8 cellular contexts compared by ENCODE assay signal in the genomic region with DNA sequence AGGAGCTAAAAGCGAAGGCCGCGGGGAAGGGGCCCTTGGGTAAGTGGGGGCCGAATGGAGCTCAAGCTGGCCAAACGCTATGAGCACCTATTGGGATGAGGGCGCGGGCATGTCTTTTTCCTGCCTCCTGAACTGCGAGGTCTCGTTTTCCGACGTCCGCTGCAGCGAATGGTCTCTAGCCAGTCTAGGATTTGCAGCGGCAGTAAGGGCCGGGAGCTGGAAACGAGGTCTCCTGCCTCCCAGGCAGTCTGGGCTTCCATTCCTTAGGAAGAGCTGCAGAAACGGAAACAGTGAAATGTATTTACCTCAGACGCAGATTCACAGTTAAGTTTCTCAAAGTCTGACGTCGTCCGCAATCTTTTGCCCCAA. TPM values are rescaled to one million over a fixed set of nuclear protein-coding genes. Genes with fewer than 3 reads are reported as not detected.
DNase-seq lines count a peak whose midpoint lies in the region; ATAC-seq, FAIRE-seq and TF ChIP-seq lines count a peak whose summit lies in the region.

No MANE protein-coding gene starts in this region.

- peak overlapping the region; percentile 92 for H3K4me3 ChIP-seq in BLaER1
- peak overlapping the region; percentile 94 to 100 for H3K4me3 ChIP-seq in kidney (ENCODE audit: low read length in 2 of 2)

- peaks cover 44% of the 10 kb centered on the region for H3K4me1 ChIP-seq in BLaER1
- H3K4me1 ChIP-seq in kidney (ENCODE audit: control insufficient read depth in 1 of 2, insufficient read depth in 1 of 2, low read depth in 1 of 2, low read length in 2 of 2): peaks cover 5 to 10% of the 10 kb centered on the region in 2 donors

- H3K9me3 ChIP-seq in BLaER1 (no peaks in the 10 kb centered on the region), kidney (ENCODE audit: control insufficient read depth in 1 of 2, low read length in 2 of 2) (no peaks in the 10 kb centered on the region)

- DNase-seq in kidney (peak; percentile 66), substantia nigra (lab: John Stamatoyannopoulos, UW) (no peak), iPS-NIHi7 (ENCODE audit: extremely low spot score) (no peak)
- DNase-seq in stimulated activated naive CD4-positive, alpha-beta T cell treated with Interleukin-2 at 50 U/mL for 16 hours (lab: John Stamatoyannopoulos, UW): no peak

- intact Hi-C loops in kidney (cut with DNase I): no loop called here

- no peak for TF ChIP-seq CTCF in kidney (IDR thresholded peaks at IDR 0.05; ENCODE audit: borderline replicate concordance, extremely low read depth, insufficient read depth)

- FAIRE-seq in kidney (lab: Jason Lieb, UNC): no peak

- peaks cover 35% of the 10 kb centered on the region for H3K36me3 ChIP-seq in BLaER1
- peaks cover 4 to 12% of the 10 kb centered on the region in 2 donors for H3K36me3 ChIP-seq in kidney (ENCODE audit: control insufficient read depth in 1 of 2, insufficient read depth in 2 of 2, low read length in 2 of 2)

- ATAC-seq in HG03045 (IDR thresholded peaks at IDR 0.05; ENCODE audit: unreplicated experiment): peak; percentile 6
- ATAC-seq in GM21515 (IDR thresholded peaks at IDR 0.05; ENCODE audit: unreplicated experiment): no peak

- peak overlapping the region; percentile 85 for H3K4me2 ChIP-seq in BLaER1

- H3K27me3 ChIP-seq in BLaER1: no peaks in the 10 kb centered on the region

- peak overlapping the region; percentile 92 for H3K9ac ChIP-seq in BLaER1
- peak overlapping the region; percentile 67 to 86 for H3K9ac ChIP-seq in kidney (ENCODE audit: low read length in 2 of 2)

- peaks cover 37% of the 10 kb centered on the region for H4K20me1 ChIP-seq in BLaER1

- H3K27ac ChIP-seq in BLaER1 (peak overlapping the region; percentile 90), angular gyrus (ENCODE audit: low read depth, low read length) (peak overlapping the region; percentile 81), kidney (ENCODE audit: low read depth in 2 of 2, low read length in 2 of 2) (peak overlapping the region; percentile 90 to 97), substantia nigra (ENCODE audit: low read depth, low read length, poor library complexity, severe bottlenecking) (peak overlapping the region; percentile 80)

RNA-seq across cellular contexts. Expression of gene TMA7, which starts 0.5 kb away (rescaled TPM):
- 195 TPM for total RNA-seq in kidney
- polyA plus RNA-seq in kidney (ENCODE audit: insufficient read depth, low read depth, low replicate concordance): 631 TPM

RNA-seq across cellular contexts. Expression of gene CCDC51, which starts 0.7 kb away (rescaled TPM):
- 13.8 TPM for total RNA-seq in kidney
- 32.8 TPM for polyA plus RNA-seq in kidney (ENCODE audit: insufficient read depth, low read depth, low replicate concordance)

RNA-seq across cellular contexts. Expression of gene ATRIP, which starts 6.0 kb away (rescaled TPM):
- 6.7 TPM for total RNA-seq in kidney
- polyA plus RNA-seq in kidney (ENCODE audit: insufficient read depth, low read depth, low replicate concordance): 5.4 TPM

RNA-seq across cellular contexts. Expression of gene PLXNB1, which starts 10.7 kb away (rescaled TPM):
- 224 TPM for total RNA-seq in kidney
- 101 TPM for polyA plus RNA-seq in kidney (ENCODE audit: insufficient read depth, low read depth, low replicate concordance)
